Comparison of ENCODE assay signal across 2 cellular contexts in genomic region chr3:191391873-191392808, GRCh38.
A peak's percentile ranks its signal among the peaks of the same experiment; 100 is the strongest.
TF ChIP-seq lines count a peak whose summit lies in the region.

No MANE protein-coding gene starts in this region.

TF ChIP-seq in GM23338, 12 proteins besides CTCF, POLR2A, EP300 and RAD21:
- no peak for TF ChIP-seq ZNF114 (CRISPR knock-in tag; IDR thresholded peaks at IDR 0.05)
- no peak for TF ChIP-seq EZH2phosphoT487 (IDR thresholded peaks at IDR 0.05; ENCODE audit: unreplicated experiment)
- no peak for TF ChIP-seq JUNB (IDR thresholded peaks at IDR 0.05; ENCODE audit: unreplicated experiment)
- no peak for TF ChIP-seq CREB1 (CRISPR knock-in tag; IDR thresholded peaks at IDR 0.05; ENCODE audit: low read depth)
- TF ChIP-seq ZNF331 (CRISPR knock-in tag; IDR thresholded peaks at IDR 0.05; ENCODE audit: low read depth), result no peak
- no peak for TF ChIP-seq REST (IDR thresholded peaks at IDR 0.05; ENCODE audit: unreplicated experiment)

TF ChIP-seq in H1, 55 proteins besides CTCF, POLR2A, EP300 and RAD21:
- TF ChIP-seq SP2 (IDR thresholded peaks at IDR 0.05; ENCODE audit: low read length) (no peak), SP1 (IDR thresholded peaks at IDR 0.05; ENCODE audit: low read depth, low read length) (0 out of 2 replicates have a peak, but pooled peaks have one; percentile 14), BCL11A (IDR thresholded peaks at IDR 0.05; ENCODE audit: low read depth in 2 of 2, low read length in 2 of 2) (no peak), CBX5 (IDR thresholded peaks at IDR 0.05; ENCODE audit: low read depth, low read length) (no peak), USF2 (IDR thresholded peaks at IDR 0.05; ENCODE audit: low read length) (no peak), MAFK (IDR thresholded peaks at IDR 0.05; ENCODE audit: low read depth, low read length) (no peak), SRF (IDR thresholded peaks at IDR 0.05; ENCODE audit: low read depth, low read length) (no peak), TBP (IDR thresholded peaks at IDR 0.05; ENCODE audit: low read depth, low read length) (peak; percentile 80), FOSL1 (IDR thresholded peaks at IDR 0.05; ENCODE audit: insufficient read depth, low read depth, low read length) (no peak), GTF2F1 (IDR thresholded peaks at IDR 0.05; ENCODE audit: borderline replicate concordance, low read depth, low read length) (peak; percentile 38; the same call in 1 of the 2 replicates), TAF7 (optimal IDR thresholded peaks at IDR 0.05; ENCODE audit: borderline replicate concordance, low read depth, low read length) (peak; percentile 97), POLR2AphosphoS5 (IDR thresholded peaks at IDR 0.05; ENCODE audit: low read depth, low read length) (peak; percentile 80), CHD7 (IDR thresholded peaks at IDR 0.05; ENCODE audit: insufficient replicate concordance, low read length) (peak; percentile 89), SAP30 (IDR thresholded peaks at IDR 0.05; ENCODE audit: insufficient read depth, insufficient replicate concordance, low read length) (no peak), SUZ12 (IDR thresholded peaks at IDR 0.05; ENCODE audit: low read length) (no peak)
TF ChIP-seq in H1: peak in this region for 6.
